In the genomic region with DNA sequence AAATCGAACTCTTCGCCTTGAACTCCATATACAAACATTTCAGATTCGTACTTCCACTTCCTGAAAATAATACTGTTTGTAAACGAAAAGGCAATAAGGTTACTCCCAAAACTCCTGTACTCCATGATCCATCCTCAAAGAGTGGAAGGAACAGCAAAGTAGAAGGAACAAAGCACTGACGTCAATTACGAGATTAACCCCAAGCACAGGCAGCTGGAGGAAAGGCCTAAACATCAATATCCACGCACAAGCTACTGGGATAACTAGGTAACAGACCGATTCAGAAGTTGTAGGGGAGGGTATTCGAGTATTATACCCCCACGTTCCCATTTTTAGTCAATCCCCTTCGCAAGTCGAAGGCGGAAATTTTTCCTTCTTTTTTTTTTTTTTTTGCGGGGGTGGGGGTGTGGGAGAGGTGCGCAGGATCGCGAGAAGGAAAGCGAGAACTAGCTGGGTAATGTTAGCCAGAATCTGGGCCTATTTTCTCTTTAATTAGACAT, we compare ENCODE assay signal across 8 cellular contexts. TPM values are rescaled to one million over a fixed set of nuclear protein-coding genes. Genes with fewer than 3 reads are reported as not detected.
A peak's percentile ranks its signal among the peaks of the same experiment; 100 is the strongest.
DNase-seq lines count a peak whose midpoint lies in the region; ATAC-seq and TF ChIP-seq lines count a peak whose summit lies in the region.

No MANE protein-coding gene starts in this region.

- H4K20me1 ChIP-seq in DOHH2 (ENCODE audit: control insufficient read depth, insufficient read depth, low read depth, low read length) = peaks cover 16% of the 10 kb centered on the region; the same call in 1 of the 2 replicates

- H3K36me3 Mint-ChIP-seq in chondrocyte (ENCODE audit: low read depth) = peaks cover 2% of the 10 kb centered on the region

- DNase-seq in Kasumi-1 (lab: John Stamatoyannopoulos, UW) (peak; percentile 63 to 66), SJCRH30 (peak; percentile 24 to 67), chondrocyte (ENCODE audit: low spot score) (no peak)
- DNase-seq in stimulated activated naive CD8-positive, alpha-beta T cell treated with anti-CD3 and anti-CD28 coated beads, Interleukin-15, Interleukin-2, amounts not matched to agents 100 U/mL and 50 U/mL, for 24 hours = peak; percentile 25

- ATAC-seq in stimulated activated naive CD8-positive, alpha-beta T cell treated with anti-CD3 and anti-CD28 coated beads, Interleukin-15, Interleukin-2, amounts not matched to agents 100 U/mL and 50 U/mL, for 24 hours = no peak
- ATAC-seq in GM18505 (IDR thresholded peaks at IDR 0.05; ENCODE audit: unreplicated experiment) (no peak), GM19395 (IDR thresholded peaks at IDR 0.05; ENCODE audit: unreplicated experiment) (no peak)

- no peak for TF ChIP-seq POLR2A in GM18505 (IDR thresholded peaks at IDR 0.05; ENCODE audit: borderline replicate concordance, extremely low read depth, insufficient read depth, insufficient read length)

- H3K9me3 Mint-ChIP-seq in chondrocyte (ENCODE audit: low read depth) = no peaks in the 10 kb centered on the region

- H3K4me1 ChIP-seq in DOHH2 (ENCODE audit: control insufficient read depth, low read length) (peaks cover 29% of the 10 kb centered on the region), SJCRH30 (0 out of 2 replicates have a peak, but pooled peaks cover 3% of the 10 kb centered on the region)

- TF ChIP-seq CTCF in DOHH2 (IDR thresholded peaks at IDR 0.05; ENCODE audit: low read depth, low read length, poor library complexity, severe bottlenecking) = no peak
- TF ChIP-seq CTCF in chondrocyte (IDR thresholded peaks at IDR 0.05) = no peak

- H3K4me3 ChIP-seq in DOHH2 (ENCODE audit: low read length) = peak overlapping the region; percentile 96
- H3K4me3 ChIP-seq in SJCRH30 = peak overlapping the region; percentile 99

- H3K27ac Mint-ChIP-seq in chondrocyte (ENCODE audit: unreplicated experiment) = peak overlapping the region; percentile 100

- no peaks in the 10 kb centered on the region for H3K27me3 ChIP-seq in DOHH2 (ENCODE audit: control insufficient read depth, low read length)
- H3K27me3 ChIP-seq in SJCRH30 = no peaks in the 10 kb centered on the region
- H3K27me3 ChIP-seq in layer of hippocampus (ENCODE audit: control insufficient read depth, insufficient read depth, low read length) = no peaks in the 10 kb centered on the region

- peak overlapping the region; percentile 47 for H3K27ac ChIP-seq in DOHH2 (ENCODE audit: low read depth, low read length)
- peak overlapping the region; percentile 92 for H3K27ac ChIP-seq in SJCRH30
- H3K27ac ChIP-seq in layer of hippocampus (ENCODE audit: low read depth, low read length) = peak overlapping the region; percentile 99

- H3K4me3 Mint-ChIP-seq in chondrocyte (ENCODE audit: unreplicated experiment) = peak overlapping the region; percentile 97

- H3K27me3 Mint-ChIP-seq in chondrocyte (ENCODE audit: low read depth) = no peaks in the 10 kb centered on the region

- H3K4me2 ChIP-seq in DOHH2 (ENCODE audit: low read length) = peak overlapping the region; percentile 97

- peaks cover 45% of the 10 kb centered on the region for H3K4me1 Mint-ChIP-seq in chondrocyte (ENCODE audit: low read depth)

- peaks cover 18% of the 10 kb centered on the region for H3K36me3 ChIP-seq in DOHH2 (ENCODE audit: control insufficient read depth, low read length)
- H3K36me3 ChIP-seq in SJCRH30 = 0 out of 2 replicates have a peak, but pooled peaks cover 4% of the 10 kb centered on the region

- H3F3A ChIP-seq in DOHH2 (ENCODE audit: control insufficient read depth, insufficient read depth) = peaks cover 6% of the 10 kb centered on the region; the same call in 1 of the 2 replicates

- H3K79me2 ChIP-seq in DOHH2 (ENCODE audit: control insufficient read depth, low read length) = peaks cover 58% of the 10 kb centered on the region

- no peaks in the 10 kb centered on the region for H3K9me2 ChIP-seq in DOHH2 (replicated peaks; ENCODE audit: control insufficient read depth, low read length)

- H3K9me3 ChIP-seq in DOHH2 (ENCODE audit: control insufficient read depth, insufficient read depth, low read length) (no peaks in the 10 kb centered on the region), SJCRH30 (replicated peaks) (no peaks in the 10 kb centered on the region)

RNA-seq across cellular contexts. Expression of a gene that starts 1.0 kb away (rescaled TPM):
- 45.2 and 51.0 TPM in 2 replicates for total RNA-seq in SJCRH30 (2014; rRNA removed; shearing (Covaris generic))
- total RNA-seq in chondrocyte = 104 to 128 TPM (median 122 TPM) in 3 replicates

Comparison
In these comparisons a context has a peak if more than half of its experiments do, and no peak if none do; other contexts are left out.
1. H3K27ac ChIP-seq: peak in every context shown above with its lines; median percentile 99 in layer of hippocampus; 92 in SJCRH30; 47 in DOHH2.